In genomic region chr1:162168261-162168660, GRCh38 we compare ENCODE assay signal across 12 cellular contexts.
A peak's percentile ranks its signal among the peaks of the same experiment; 100 is the strongest.
DNase-seq lines count a peak whose midpoint lies in the region; ATAC-seq, FAIRE-seq and TF ChIP-seq lines count a peak whose summit lies in the region.
"Had no signal": no experiment of that assay in that cellular context is flagged by ENCODE, and none has a peak within 500 bp of the region (broad histone marks: within the 10 kb centered on the region; RNA-seq: fewer than 3 reads in every experiment).

No MANE protein-coding gene starts in this region.

- TF ChIP-seq POLR2A in GM12892 (IDR thresholded peaks at IDR 0.05; ENCODE audit: low read depth, low read length) (no peak), gastrocnemius medialis (IDR thresholded peaks at IDR 0.05) (no peak)

- no peak for TF ChIP-seq CTCF in gastrocnemius medialis (IDR thresholded peaks at IDR 0.05 in 4 of 5, conservative IDR thresholded peaks at IDR 0.05 in 1 of 5)

- H3K4me3 ChIP-seq in right cardiac atrium (ENCODE audit: low read length) (no peak overlapping the region), rectal smooth muscle tissue (ENCODE audit: low read length) (no peak overlapping the region), gastrocnemius medialis (no peak overlapping the region)

- peaks cover 57% of the 10 kb centered on the region for H3K27me3 Mint-ChIP-seq in T-helper 17 cell

- H3K4me1 ChIP-seq in right cardiac atrium (ENCODE audit: control insufficient read depth, insufficient read depth, low read length) (peaks cover 6% of the 10 kb centered on the region), rectal smooth muscle tissue (ENCODE audit: control insufficient read depth, insufficient read depth, low read length) (peaks cover 2% of the 10 kb centered on the region), gastrocnemius medialis (no peaks in the 10 kb centered on the region)

- no peak overlapping the region for H3K9ac ChIP-seq in rectal smooth muscle tissue (ENCODE audit: low read length)

- H3K27ac Mint-ChIP-seq in T-helper 17 cell, result no peak overlapping the region
- H3K27ac Mint-ChIP-seq: activated CD8-positive, alpha-beta T cell treated with anti-CD3 and anti-CD28 coated beads for 36 hours; stimulated activated naive CD8-positive, alpha-beta T cell treated with anti-CD3 and anti-CD28 coated beads, Interleukin-15, Interleukin-2, amounts not matched to agents 100 ng/mL and 50 ng/mL, for 24 hours had no signal

- no peak overlapping the region for H3K27ac ChIP-seq in right cardiac atrium (ENCODE audit: low read length)
- peak overlapping the region; percentile 23 for H3K27ac ChIP-seq in rectal smooth muscle tissue (ENCODE audit: low read depth, low read length)
- H3K27ac ChIP-seq in gastrocnemius medialis, result no peak overlapping the region

- intact Hi-C loops in right cardiac atrium (cut with DNase I) (no loop called here), gastrocnemius medialis (cut with DNase I; ENCODE audit: low total_unique reads) (no loop called here)

- in situ Hi-C loops in gastrocnemius medialis (cut with MboI; ENCODE audit: low sequenced_read_pairs in 4 of 4), result no loop called here

- FAIRE-seq in GM12892 (lab: Jason Lieb, UNC), result no peak

- H3K4me1 Mint-ChIP-seq in T-helper 17 cell, result peaks cover 5% of the 10 kb centered on the region

- H3K27me3 ChIP-seq in right cardiac atrium (ENCODE audit: control insufficient read depth, insufficient read depth), result no peaks in the 10 kb centered on the region
- no peaks in the 10 kb centered on the region for H3K27me3 ChIP-seq in rectal smooth muscle tissue (ENCODE audit: control insufficient read depth, insufficient read depth, low read length)
- no peaks in the 10 kb centered on the region for H3K27me3 ChIP-seq in gastrocnemius medialis

- ATAC-seq in right cardiac atrium (peak; percentile 11 to 34), T-helper 17 cell (no peak), gastrocnemius medialis (no peak)
- ATAC-seq: activated CD8-positive, alpha-beta T cell treated with anti-CD3 and anti-CD28 coated beads for 36 hours had no signal

- no peaks in the 10 kb centered on the region for H3K36me3 ChIP-seq in rectal smooth muscle tissue (ENCODE audit: control insufficient read depth, insufficient read depth, low read length)
- H3K36me3 ChIP-seq in gastrocnemius medialis, result no peaks in the 10 kb centered on the region

- peak; percentile 6 for DNase-seq in DMS53 treated with DMSO at 0.1 percent for 48 hours (lab: John Stamatoyannopoulos, UW; ENCODE audit: unreplicated experiment)
- peak; percentile 23 for DNase-seq in NCI-H774 (lab: John Stamatoyannopoulos, UW)
- DNase-seq in right cardiac atrium, result no peak
- DNase-seq in T-helper 17 cell, result no peak
- no peak for DNase-seq in GM12892 (ENCODE audit: insufficient read length)
- DNase-seq in gastrocnemius medialis, result no peak
- DNase-seq: activated CD8-positive, alpha-beta T cell treated with anti-CD3 and anti-CD28 coated beads for 36 hours; central memory CD4-positive, alpha-beta T cell; KG1; stimulated activated CD4-positive, alpha-beta T cell treated with anti-CD3 and anti-CD28 coated beads, Interleukin-4, amount 100 ng/mL, for 24 hours had no signal

- H3K9me3 ChIP-seq in right cardiac atrium (ENCODE audit: control insufficient read depth, low read length), result no peaks in the 10 kb centered on the region
- H3K9me3 ChIP-seq in T-helper 17 cell (ENCODE audit: control insufficient read depth, low read length, poor library complexity, severe bottlenecking), result no peaks in the 10 kb centered on the region
- no peaks in the 10 kb centered on the region for H3K9me3 ChIP-seq in gastrocnemius medialis

- WGBS in right cardiac atrium, result 37% methylated on average over 5 of the region's 5 CpGs

- H3K36me3 Mint-ChIP-seq in T-helper 17 cell (ENCODE audit: low read depth), result peaks cover 7% of the 10 kb centered on the region

- no peak overlapping the region for H3K4me3 Mint-ChIP-seq in T-helper 17 cell
- H3K4me3 Mint-ChIP-seq: activated CD8-positive, alpha-beta T cell treated with anti-CD3 and anti-CD28 coated beads for 36 hours; stimulated activated naive CD8-positive, alpha-beta T cell treated with anti-CD3 and anti-CD28 coated beads, Interleukin-15, Interleukin-2, amounts not matched to agents 100 ng/mL and 50 ng/mL, for 24 hours had no signal

Comparison
In these comparisons a context has a peak if more than half of its experiments do, and no peak if none do; other contexts are left out.
1. DNase-seq: peak in DMS53 treated with DMSO at 0.1 percent for 48 hours (single experiment) and NCI-H774 (single experiment); none in right cardiac atrium (0 of 3), T-helper 17 cell (0 of 3), GM12892 (single experiment) and gastrocnemius medialis (0 of 2).
2. ATAC-seq: peak in right cardiac atrium (2 of 2); none in T-helper 17 cell (single experiment) and gastrocnemius medialis (0 of 2).